In the genomic region with DNA sequence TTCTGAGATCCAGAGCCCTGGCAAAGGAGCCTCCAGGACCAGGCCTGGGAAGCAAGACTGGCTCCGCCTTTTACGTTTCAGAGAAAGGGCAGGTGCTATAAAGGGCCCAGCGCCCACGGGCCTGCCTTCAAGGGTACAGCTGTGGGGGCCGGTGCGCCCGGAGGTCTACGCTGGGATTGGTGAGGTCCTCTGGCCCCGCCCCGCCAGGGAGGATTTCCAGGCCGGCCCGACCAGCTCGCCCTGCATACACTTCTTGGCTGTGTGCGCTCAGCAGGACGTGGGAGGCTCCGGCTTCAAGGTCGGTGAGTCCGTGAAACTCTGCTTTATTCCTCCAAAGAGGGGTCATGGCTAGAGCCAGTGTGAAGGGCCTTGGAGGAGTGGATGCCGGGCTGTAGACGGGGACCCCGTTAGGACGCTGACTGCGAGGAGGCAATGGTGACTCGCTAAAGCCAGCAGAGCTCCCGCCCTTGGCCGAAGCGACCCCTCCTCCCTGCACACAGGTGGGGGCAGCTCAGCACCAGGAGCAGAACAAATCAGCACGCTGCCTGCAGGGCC, we compare ENCODE assay signal across 1 cellular context.
A peak's percentile ranks its signal among the peaks of the same experiment; 100 is the strongest.
TF ChIP-seq lines count a peak whose summit lies in the region.

A gene (plus strand): TSS at position 243 of the 555 bp plus-strand sequence. CDS start 17,811 bp downstream, outside the sequence.

TF ChIP-seq in HepG2, 621 proteins besides CTCF, POLR2A, EP300 and RAD21 (continued from another document and continues in another):
- TF ChIP-seq, protein P1, sequence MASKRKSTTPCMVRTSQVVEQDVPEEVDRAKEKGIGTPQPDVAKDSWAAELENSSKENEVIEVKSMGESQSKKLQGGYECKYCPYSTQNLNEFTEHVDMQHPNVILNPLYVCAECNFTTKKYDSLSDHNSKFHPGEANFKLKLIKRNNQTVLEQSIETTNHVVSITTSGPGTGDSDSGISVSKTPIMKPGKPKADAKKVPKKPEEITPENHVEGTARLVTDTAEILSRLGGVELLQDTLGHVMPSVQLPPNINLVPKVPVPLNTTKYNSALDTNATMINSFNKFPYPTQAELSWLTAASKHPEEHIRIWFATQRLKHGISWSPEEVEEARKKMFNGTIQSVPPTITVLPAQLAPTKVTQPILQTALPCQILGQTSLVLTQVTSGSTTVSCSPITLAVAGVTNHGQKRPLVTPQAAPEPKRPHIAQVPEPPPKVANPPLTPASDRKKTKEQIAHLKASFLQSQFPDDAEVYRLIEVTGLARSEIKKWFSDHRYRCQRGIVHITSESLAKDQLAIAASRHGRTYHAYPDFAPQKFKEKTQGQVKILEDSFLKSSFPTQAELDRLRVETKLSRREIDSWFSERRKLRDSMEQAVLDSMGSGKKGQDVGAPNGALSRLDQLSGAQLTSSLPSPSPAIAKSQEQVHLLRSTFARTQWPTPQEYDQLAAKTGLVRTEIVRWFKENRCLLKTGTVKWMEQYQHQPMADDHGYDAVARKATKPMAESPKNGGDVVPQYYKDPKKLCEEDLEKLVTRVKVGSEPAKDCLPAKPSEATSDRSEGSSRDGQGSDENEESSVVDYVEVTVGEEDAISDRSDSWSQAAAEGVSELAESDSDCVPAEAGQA (IDR thresholded peaks at IDR 0.05; ENCODE audit: low read depth) = no peak
- TF ChIP-seq, protein P1 (CRISPR knock-in tag; IDR thresholded peaks at IDR 0.05; ENCODE audit: borderline replicate concordance) = no peak
- no peak for TF ChIP-seq NFYC (CRISPR knock-in tag; IDR thresholded peaks at IDR 0.05)
- TF ChIP-seq ZNF737 (CRISPR knock-in tag; IDR thresholded peaks at IDR 0.05; ENCODE audit: borderline replicate concordance) = no peak
- TF ChIP-seq ZNF30 (CRISPR knock-in tag; IDR thresholded peaks at IDR 0.05) = no peak
- no peak for TF ChIP-seq NPAS2 (CRISPR knock-in tag; IDR thresholded peaks at IDR 0.05; ENCODE audit: borderline replicate concordance)
- TF ChIP-seq, protein P2, sequence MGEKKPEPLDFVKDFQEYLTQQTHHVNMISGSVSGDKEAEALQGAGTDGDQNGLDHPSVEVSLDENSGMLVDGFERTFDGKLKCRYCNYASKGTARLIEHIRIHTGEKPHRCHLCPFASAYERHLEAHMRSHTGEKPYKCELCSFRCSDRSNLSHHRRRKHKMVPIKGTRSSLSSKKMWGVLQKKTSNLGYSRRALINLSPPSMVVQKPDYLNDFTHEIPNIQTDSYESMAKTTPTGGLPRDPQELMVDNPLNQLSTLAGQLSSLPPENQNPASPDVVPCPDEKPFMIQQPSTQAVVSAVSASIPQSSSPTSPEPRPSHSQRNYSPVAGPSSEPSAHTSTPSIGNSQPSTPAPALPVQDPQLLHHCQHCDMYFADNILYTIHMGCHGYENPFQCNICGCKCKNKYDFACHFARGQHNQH (CRISPR knock-in tag; IDR thresholded peaks at IDR 0.05) = no peak
- peak; percentile 70 for TF ChIP-seq HNRNPLL (IDR thresholded peaks at IDR 0.05; ENCODE audit: low read depth, low read length, poor library complexity, severe bottlenecking)
- TF ChIP-seq, protein P3, sequence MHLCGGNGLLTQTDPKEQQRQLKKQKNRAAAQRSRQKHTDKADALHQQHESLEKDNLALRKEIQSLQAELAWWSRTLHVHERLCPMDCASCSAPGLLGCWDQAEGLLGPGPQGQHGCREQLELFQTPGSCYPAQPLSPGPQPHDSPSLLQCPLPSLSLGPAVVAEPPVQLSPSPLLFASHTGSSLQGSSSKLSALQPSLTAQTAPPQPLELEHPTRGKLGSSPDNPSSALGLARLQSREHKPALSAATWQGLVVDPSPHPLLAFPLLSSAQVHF (CRISPR knock-in tag; IDR thresholded peaks at IDR 0.05) = no peak
- TF ChIP-seq CCAR2 (optimal IDR thresholded peaks at IDR 0.05; ENCODE audit: low read depth, low read length) = no peak
- no peak for TF ChIP-seq LCORL (IDR thresholded peaks at IDR 0.05)
- no peak for TF ChIP-seq LCORL (CRISPR knock-in tag; IDR thresholded peaks at IDR 0.05)
- TF ChIP-seq DNMT3B (CRISPR knock-in tag; conservative IDR thresholded peaks at IDR 0.05) = no peak
- TF ChIP-seq, protein P4, sequence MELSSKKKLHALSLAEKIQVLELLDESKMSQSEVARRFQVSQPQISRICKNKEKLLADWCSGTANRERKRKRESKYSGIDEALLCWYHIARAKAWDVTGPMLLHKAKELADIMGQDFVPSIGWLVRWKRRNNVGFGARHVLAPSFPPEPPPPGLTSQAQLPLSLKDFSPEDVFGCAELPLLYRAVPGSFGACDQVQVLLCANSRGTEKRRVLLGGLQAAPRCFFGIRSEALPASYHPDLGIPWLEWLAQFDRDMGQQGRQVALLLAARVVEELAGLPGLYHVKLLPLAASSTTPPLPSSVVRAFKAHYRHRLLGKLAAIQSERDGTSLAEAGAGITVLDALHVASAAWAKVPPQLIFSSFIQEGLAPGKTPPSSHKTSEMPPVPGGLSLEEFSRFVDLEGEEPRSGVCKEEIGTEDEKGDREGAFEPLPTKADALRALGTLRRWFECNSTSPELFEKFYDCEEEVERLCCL (CRISPR knock-in tag; IDR thresholded peaks at IDR 0.05; ENCODE audit: borderline replicate concordance) = no peak
- TF ChIP-seq, protein P5, sequence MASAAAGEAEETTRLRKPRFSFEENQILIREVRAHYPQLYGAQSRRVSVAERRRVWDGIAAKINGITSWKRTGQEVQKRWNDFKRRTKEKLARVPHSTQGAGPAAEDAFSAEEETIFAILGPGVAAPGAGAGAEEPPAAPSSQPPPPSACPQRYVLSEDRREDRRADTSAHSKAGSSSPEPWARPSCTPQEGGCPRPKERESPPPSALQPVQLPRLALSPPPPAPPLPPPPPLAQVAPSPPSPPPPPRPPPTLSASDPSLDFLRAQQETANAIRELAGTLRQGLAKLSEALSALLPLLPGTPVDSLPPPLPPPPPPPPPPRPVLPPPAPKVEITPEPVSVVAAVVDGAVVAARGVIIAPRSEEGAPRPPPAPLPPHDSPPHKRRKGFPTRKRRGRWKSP (CRISPR knock-in tag; IDR thresholded peaks at IDR 0.05) = no peak
- no peak for TF ChIP-seq ZNF564 (CRISPR knock-in tag; IDR thresholded peaks at IDR 0.05)
- no peak for TF ChIP-seq ZNF234 (CRISPR knock-in tag; conservative IDR thresholded peaks at IDR 0.05)
- TF ChIP-seq SMC3 (IDR thresholded peaks at IDR 0.05; ENCODE audit: low read length) = no peak
- no peak for TF ChIP-seq NCOA1 (CRISPR knock-in tag; IDR thresholded peaks at IDR 0.05)
- TF ChIP-seq, protein P6, sequence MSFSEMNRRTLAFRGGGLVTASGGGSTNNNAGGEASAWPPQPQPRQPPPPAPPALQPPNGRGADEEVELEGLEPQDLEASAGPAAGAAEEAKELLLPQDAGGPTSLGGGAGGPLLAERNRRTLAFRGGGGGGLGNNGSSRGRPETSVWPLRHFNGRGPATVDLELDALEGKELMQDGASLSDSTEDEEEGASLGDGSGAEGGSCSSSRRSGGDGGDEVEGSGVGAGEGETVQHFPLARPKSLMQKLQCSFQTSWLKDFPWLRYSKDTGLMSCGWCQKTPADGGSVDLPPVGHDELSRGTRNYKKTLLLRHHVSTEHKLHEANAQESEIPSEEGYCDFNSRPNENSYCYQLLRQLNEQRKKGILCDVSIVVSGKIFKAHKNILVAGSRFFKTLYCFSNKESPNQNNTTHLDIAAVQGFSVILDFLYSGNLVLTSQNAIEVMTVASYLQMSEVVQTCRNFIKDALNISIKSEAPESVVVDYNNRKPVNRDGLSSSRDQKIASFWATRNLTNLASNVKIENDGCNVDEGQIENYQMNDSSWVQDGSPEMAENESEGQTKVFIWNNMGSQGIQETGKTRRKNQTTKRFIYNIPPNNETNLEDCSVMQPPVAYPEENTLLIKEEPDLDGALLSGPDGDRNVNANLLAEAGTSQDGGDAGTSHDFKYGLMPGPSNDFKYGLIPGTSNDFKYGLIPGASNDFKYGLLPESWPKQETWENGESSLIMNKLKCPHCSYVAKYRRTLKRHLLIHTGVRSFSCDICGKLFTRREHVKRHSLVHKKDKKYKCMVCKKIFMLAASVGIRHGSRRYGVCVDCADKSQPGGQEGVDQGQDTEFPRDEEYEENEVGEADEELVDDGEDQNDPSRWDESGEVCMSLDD (CRISPR knock-in tag; IDR thresholded peaks at IDR 0.05; ENCODE audit: borderline replicate concordance) = no peak
- no peak for TF ChIP-seq SMAD3 (CRISPR knock-in tag; IDR thresholded peaks at IDR 0.05)
- 0 out of 2 replicates have a peak, but pooled peaks have one; percentile 47 for TF ChIP-seq ATF7-NPFF (CRISPR knock-in tag; IDR thresholded peaks at IDR 0.05; ENCODE audit: low read depth)
- no peak for TF ChIP-seq ZNF749 (CRISPR knock-in tag; IDR thresholded peaks at IDR 0.05; ENCODE audit: borderline replicate concordance)
- no peak; the same call in 1 of the 2 replicates for TF ChIP-seq PHF21A (CRISPR knock-in tag; IDR thresholded peaks at IDR 0.05)
- TF ChIP-seq, protein P7, sequence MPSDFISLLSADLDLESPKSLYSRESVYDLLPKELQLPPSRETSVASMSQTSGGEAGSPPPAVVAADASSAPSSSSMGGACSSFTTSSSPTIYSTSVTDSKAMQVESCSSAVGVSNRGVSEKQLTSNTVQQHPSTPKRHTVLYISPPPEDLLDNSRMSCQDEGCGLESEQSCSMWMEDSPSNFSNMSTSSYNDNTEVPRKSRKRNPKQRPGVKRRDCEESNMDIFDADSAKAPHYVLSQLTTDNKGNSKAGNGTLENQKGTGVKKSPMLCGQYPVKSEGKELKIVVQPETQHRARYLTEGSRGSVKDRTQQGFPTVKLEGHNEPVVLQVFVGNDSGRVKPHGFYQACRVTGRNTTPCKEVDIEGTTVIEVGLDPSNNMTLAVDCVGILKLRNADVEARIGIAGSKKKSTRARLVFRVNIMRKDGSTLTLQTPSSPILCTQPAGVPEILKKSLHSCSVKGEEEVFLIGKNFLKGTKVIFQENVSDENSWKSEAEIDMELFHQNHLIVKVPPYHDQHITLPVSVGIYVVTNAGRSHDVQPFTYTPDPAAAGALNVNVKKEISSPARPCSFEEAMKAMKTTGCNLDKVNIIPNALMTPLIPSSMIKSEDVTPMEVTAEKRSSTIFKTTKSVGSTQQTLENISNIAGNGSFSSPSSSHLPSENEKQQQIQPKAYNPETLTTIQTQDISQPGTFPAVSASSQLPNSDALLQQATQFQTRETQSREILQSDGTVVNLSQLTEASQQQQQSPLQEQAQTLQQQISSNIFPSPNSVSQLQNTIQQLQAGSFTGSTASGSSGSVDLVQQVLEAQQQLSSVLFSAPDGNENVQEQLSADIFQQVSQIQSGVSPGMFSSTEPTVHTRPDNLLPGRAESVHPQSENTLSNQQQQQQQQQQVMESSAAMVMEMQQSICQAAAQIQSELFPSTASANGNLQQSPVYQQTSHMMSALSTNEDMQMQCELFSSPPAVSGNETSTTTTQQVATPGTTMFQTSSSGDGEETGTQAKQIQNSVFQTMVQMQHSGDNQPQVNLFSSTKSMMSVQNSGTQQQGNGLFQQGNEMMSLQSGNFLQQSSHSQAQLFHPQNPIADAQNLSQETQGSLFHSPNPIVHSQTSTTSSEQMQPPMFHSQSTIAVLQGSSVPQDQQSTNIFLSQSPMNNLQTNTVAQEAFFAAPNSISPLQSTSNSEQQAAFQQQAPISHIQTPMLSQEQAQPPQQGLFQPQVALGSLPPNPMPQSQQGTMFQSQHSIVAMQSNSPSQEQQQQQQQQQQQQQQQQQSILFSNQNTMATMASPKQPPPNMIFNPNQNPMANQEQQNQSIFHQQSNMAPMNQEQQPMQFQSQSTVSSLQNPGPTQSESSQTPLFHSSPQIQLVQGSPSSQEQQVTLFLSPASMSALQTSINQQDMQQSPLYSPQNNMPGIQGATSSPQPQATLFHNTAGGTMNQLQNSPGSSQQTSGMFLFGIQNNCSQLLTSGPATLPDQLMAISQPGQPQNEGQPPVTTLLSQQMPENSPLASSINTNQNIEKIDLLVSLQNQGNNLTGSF (CRISPR knock-in tag; IDR thresholded peaks at IDR 0.05) = no peak
- TF ChIP-seq, protein P8, sequence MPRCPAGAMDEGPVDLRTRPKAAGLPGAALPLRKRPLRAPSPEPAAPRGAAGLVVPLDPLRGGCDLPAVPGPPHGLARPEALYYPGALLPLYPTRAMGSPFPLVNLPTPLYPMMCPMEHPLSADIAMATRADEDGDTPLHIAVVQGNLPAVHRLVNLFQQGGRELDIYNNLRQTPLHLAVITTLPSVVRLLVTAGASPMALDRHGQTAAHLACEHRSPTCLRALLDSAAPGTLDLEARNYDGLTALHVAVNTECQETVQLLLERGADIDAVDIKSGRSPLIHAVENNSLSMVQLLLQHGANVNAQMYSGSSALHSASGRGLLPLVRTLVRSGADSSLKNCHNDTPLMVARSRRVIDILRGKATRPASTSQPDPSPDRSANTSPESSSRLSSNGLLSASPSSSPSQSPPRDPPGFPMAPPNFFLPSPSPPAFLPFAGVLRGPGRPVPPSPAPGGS (CRISPR knock-in tag; IDR thresholded peaks at IDR 0.05) = peak; percentile 80; the same call in 1 of the 2 replicates
- no peak for TF ChIP-seq EHMT2 (IDR thresholded peaks at IDR 0.05; ENCODE audit: borderline replicate concordance, low read depth, low read length)
- no peak for TF ChIP-seq KLF13 (CRISPR knock-in tag; IDR thresholded peaks at IDR 0.05)
- peak; percentile 52; the same call in 1 of the 2 replicates for TF ChIP-seq SALL2 (CRISPR knock-in tag; IDR thresholded peaks at IDR 0.05)
- TF ChIP-seq ZNF556 (CRISPR knock-in tag; IDR thresholded peaks at IDR 0.05; ENCODE audit: borderline replicate concordance) = no peak
- TF ChIP-seq, protein P9, sequence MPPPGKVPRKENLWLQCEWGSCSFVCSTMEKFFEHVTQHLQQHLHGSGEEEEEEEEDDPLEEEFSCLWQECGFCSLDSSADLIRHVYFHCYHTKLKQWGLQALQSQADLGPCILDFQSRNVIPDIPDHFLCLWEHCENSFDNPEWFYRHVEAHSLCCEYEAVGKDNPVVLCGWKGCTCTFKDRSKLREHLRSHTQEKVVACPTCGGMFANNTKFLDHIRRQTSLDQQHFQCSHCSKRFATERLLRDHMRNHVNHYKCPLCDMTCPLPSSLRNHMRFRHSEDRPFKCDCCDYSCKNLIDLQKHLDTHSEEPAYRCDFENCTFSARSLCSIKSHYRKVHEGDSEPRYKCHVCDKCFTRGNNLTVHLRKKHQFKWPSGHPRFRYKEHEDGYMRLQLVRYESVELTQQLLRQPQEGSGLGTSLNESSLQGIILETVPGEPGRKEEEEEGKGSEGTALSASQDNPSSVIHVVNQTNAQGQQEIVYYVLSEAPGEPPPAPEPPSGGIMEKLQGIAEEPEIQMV (CRISPR knock-in tag; IDR thresholded peaks at IDR 0.05; ENCODE audit: low read depth) = 0 out of 2 replicates have a peak, but pooled peaks have one; percentile 48
